In the genomic region with DNA sequence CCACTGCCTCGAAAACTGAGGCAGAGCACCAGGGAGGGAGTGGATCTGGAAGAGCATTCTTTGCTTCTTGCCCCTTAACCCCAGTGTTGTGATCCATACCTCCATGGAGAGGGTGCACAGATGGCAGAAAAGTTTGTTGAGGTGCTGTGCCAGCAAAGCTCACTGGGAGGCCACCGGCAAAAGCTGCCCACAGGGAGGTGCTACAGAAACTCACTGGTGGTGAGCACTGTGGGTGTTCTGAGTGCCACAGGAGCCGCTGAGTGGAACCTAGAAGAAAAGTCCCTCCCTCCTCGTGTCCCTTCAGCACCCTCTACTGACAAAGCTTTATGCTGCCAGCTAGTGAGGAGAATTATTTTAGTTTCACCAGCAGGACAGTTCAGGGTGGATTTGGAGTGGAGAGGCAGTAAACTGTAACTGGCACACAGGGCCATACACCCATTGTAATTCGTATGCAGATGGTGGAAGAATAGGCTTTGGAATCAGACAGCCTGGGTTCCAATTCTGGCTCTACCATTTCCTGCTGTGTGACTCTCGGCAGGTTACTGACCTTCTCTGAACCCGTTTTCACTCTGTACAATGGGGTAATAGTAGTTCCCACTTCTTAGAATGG, we compare ENCODE assay signal across 8 cellular contexts.
DNase-seq lines count a peak whose midpoint lies in the region; ATAC-seq lines count a peak whose summit lies in the region.

No MANE protein-coding gene starts in this region.

- DNase-seq in NCI-H748 (lab: John Stamatoyannopoulos, UW; ENCODE audit: unreplicated experiment) (peak; percentile 38), NCI-H748 treated with DMSO at 0.1 percent for 48 hours (lab: John Stamatoyannopoulos, UW) (no peak), NCI-H146 (lab: John Stamatoyannopoulos, UW) (peak; percentile 40), dedifferentiated amniotic fluid mesenchymal stem cell (ENCODE audit: extremely low spot score) (peak; percentile 69), memory B cell (ENCODE audit: low spot score in 2 of 2) (peak in 1 of 2 donors; percentile 69)
- peak; percentile 81 for DNase-seq in stimulated activated naive B cell treated with anti-CD40 and anti-IgM and Interleukin-4, amounts not matched to agents 10 μg/mL and 1 μg/mL and 100 μg/mL, for 72 hours

- H3K9me3 Mint-ChIP-seq in memory B cell = no peaks in the 10 kb centered on the region
- H3K9me3 Mint-ChIP-seq in stimulated activated naive B cell treated with anti-CD40 and anti-IgM and Interleukin-4, amounts not matched to agents 10 μg/mL and 1 μg/mL and 100 μg/mL, for 72 hours = no peaks in the 10 kb centered on the region

- no peaks in the 10 kb centered on the region for H3K27me3 Mint-ChIP-seq in memory B cell
- H3K27me3 Mint-ChIP-seq in stimulated activated naive B cell treated with anti-CD40 and anti-IgM and Interleukin-4, amounts not matched to agents 10 μg/mL and 1 μg/mL and 100 μg/mL, for 72 hours = no peaks in the 10 kb centered on the region

- peaks cover 41% of the 10 kb centered on the region for H3K4me1 Mint-ChIP-seq in memory B cell
- H3K4me1 Mint-ChIP-seq in stimulated activated naive B cell treated with anti-CD40 and anti-IgM and Interleukin-4, amounts not matched to agents 10 μg/mL and 1 μg/mL and 100 μg/mL, for 72 hours = peaks cover 52 to 65% of the 10 kb centered on the region in 2 donors

- ATAC-seq in HG02571 (IDR thresholded peaks at IDR 0.05; ENCODE audit: unreplicated experiment) (peak; percentile 67), memory B cell (ENCODE audit: low read depth) (peak; percentile 63)
- ATAC-seq in activated CD4-positive, CD25-positive, alpha-beta regulatory T cell treated with anti-CD3 and anti-CD28 coated beads, Interleukin-2, amount 50 U/mL, for 24 hours = peak; percentile 88 to 92
- ATAC-seq in stimulated activated naive B cell treated with anti-CD40 and anti-IgM and Interleukin-4, amounts not matched to agents 10 μg/mL and 1 μg/mL and 100 μg/mL, for 72 hours (replicated peaks) = peak; percentile 73 to 75

- peak overlapping the region; percentile 92 for H3K27ac Mint-ChIP-seq in memory B cell
- H3K27ac Mint-ChIP-seq in stimulated activated naive B cell treated with anti-CD40 and anti-IgM and Interleukin-4, amounts not matched to agents 10 μg/mL and 1 μg/mL and 100 μg/mL, for 72 hours = peak overlapping the region; percentile 60

- peaks cover 29% of the 10 kb centered on the region for H3K36me3 Mint-ChIP-seq in memory B cell
- peaks cover 49 to 66% of the 10 kb centered on the region in 2 donors for H3K36me3 Mint-ChIP-seq in stimulated activated naive B cell treated with anti-CD40 and anti-IgM and Interleukin-4, amounts not matched to agents 10 μg/mL and 1 μg/mL and 100 μg/mL, for 72 hours

- H3K4me3 Mint-ChIP-seq in memory B cell = peak overlapping the region; percentile 55
- H3K4me3 Mint-ChIP-seq in stimulated activated naive B cell treated with anti-CD40 and anti-IgM and Interleukin-4, amounts not matched to agents 10 μg/mL and 1 μg/mL and 100 μg/mL, for 72 hours = peak overlapping the region; percentile 72 to 73
